15 cellular contexts compared by ENCODE assay signal in genomic region chrX:47184486-47184885, GRCh38. TPM values are rescaled to one million over a fixed set of nuclear protein-coding genes. Genes with fewer than 3 reads are reported as not detected.
DNase-seq lines count a peak whose midpoint lies in the region; ATAC-seq lines count a peak whose summit lies in the region.
"Had no signal": no experiment of that assay in that cellular context is flagged by ENCODE, and none has a peak within 500 bp of the region (broad histone marks: within the 10 kb centered on the region; RNA-seq: fewer than 3 reads in every experiment).

No MANE protein-coding gene starts in this region.

- no peaks in the 10 kb centered on the region for H3K9me3 Mint-ChIP-seq in activated CD8-positive, alpha-beta memory T cell treated with anti-CD3 and anti-CD28 coated beads, Interleukin-2, amount 10 ng/mL, durations not matched to agents 7 days and 5 days (ENCODE audit: low read depth)
- H3K9me3 Mint-ChIP-seq: CD4-positive, alpha-beta T cell; GM23338 had no signal

- H3K36me3 Mint-ChIP-seq in activated CD8-positive, alpha-beta memory T cell treated with anti-CD3 and anti-CD28 coated beads, Interleukin-2, amount 10 ng/mL, durations not matched to agents 7 days and 5 days, result peaks cover 22% of the 10 kb centered on the region
- H3K36me3 Mint-ChIP-seq in T-helper 17 cell (ENCODE audit: low read depth), result peaks cover 8% of the 10 kb centered on the region

- no peak for DNase-seq in activated CD8-positive, alpha-beta memory T cell treated with anti-CD3 and anti-CD28 coated beads, Interleukin-2, amount 10 ng/mL, durations not matched to agents 7 days and 5 days
- no peak for DNase-seq in activated CD8-positive, alpha-beta memory T cell treated with anti-CD3 and anti-CD28 coated beads, Interleukin-2, amount 50 U/mL, for 4 hours
- DNase-seq in T-helper 17 cell (no peak), mesenteric fat pad (ENCODE audit: low spot score) (peak; percentile 37), posterior vena cava (ENCODE audit: low spot score) (peak; percentile 50), NCI-H2171 treated with DMSO at 0.1 percent for 48 hours (lab: John Stamatoyannopoulos, UW) (no peak)
- DNase-seq: AML-193; CD4-positive, alpha-beta T cell; DMS153; DMS79; GF-D8 had no signal

- H3K9me3 ChIP-seq in T-helper 17 cell (ENCODE audit: control insufficient read depth, low read length, poor library complexity, severe bottlenecking), result no peaks in the 10 kb centered on the region
- H3K9me3 ChIP-seq: A549 had no signal

- no peak for ATAC-seq in activated CD8-positive, alpha-beta memory T cell treated with anti-CD3 and anti-CD28 coated beads, Interleukin-2, amount 10 ng/mL, durations not matched to agents 7 days and 5 days
- ATAC-seq in T-helper 17 cell (no peak), HG03108 (IDR thresholded peaks at IDR 0.05; ENCODE audit: unreplicated experiment) (no peak), GM21825 (IDR thresholded peaks at IDR 0.05; ENCODE audit: unreplicated experiment) (no peak)
- ATAC-seq: A549, GM23338 had no signal

- CTCF ChIA-PET in activated CD8-positive, alpha-beta memory T cell treated with anti-CD3 and anti-CD28 coated beads, Interleukin-2, amount 10 ng/mL, durations not matched to agents 7 days and 5 days (lab: Charles Lee), result no interaction called here

- no peak overlapping the region for H3K4me3 Mint-ChIP-seq in activated CD8-positive, alpha-beta memory T cell treated with anti-CD3 and anti-CD28 coated beads, Interleukin-2, amount 10 ng/mL, durations not matched to agents 7 days and 5 days
- H3K4me3 Mint-ChIP-seq in T-helper 17 cell, result no peak overlapping the region
- H3K4me3 Mint-ChIP-seq: CD4-positive, alpha-beta T cell; GM23338 had no signal

- peaks cover 3% of the 10 kb centered on the region for H3K4me1 Mint-ChIP-seq in activated CD8-positive, alpha-beta memory T cell treated with anti-CD3 and anti-CD28 coated beads, Interleukin-2, amount 10 ng/mL, durations not matched to agents 7 days and 5 days
- H3K4me1 Mint-ChIP-seq in T-helper 17 cell, result no peaks in the 10 kb centered on the region

- H3K27me3 Mint-ChIP-seq in activated CD8-positive, alpha-beta memory T cell treated with anti-CD3 and anti-CD28 coated beads, Interleukin-2, amount 10 ng/mL, durations not matched to agents 7 days and 5 days, result no peaks in the 10 kb centered on the region
- H3K27me3 Mint-ChIP-seq in T-helper 17 cell, result no peaks in the 10 kb centered on the region
- H3K27me3 Mint-ChIP-seq: CD4-positive, alpha-beta T cell had no signal

- intact Hi-C loops in posterior vena cava (cut with DNase I), result no loop called here

- peak overlapping the region; percentile 28 for H3K27ac Mint-ChIP-seq in activated CD8-positive, alpha-beta memory T cell treated with anti-CD3 and anti-CD28 coated beads, Interleukin-2, amount 10 ng/mL, durations not matched to agents 7 days and 5 days
- H3K27ac Mint-ChIP-seq in T-helper 17 cell, result peak overlapping the region; percentile 32
- H3K27ac Mint-ChIP-seq: CD4-positive, alpha-beta T cell; GM23338 had no signal

RNA-seq across cellular contexts. Expression of gene UBA1, which starts 9.1 kb away (rescaled TPM):
- total RNA-seq in activated CD8-positive, alpha-beta memory T cell treated with anti-CD3 and anti-CD28 coated beads, Interleukin-2, amount 10 ng/mL, durations not matched to agents 7 days and 5 days, result 100 to 1,000 TPM; 177 to 204 TPM
- 100 to 1,000 TPM; 109 to 112 TPM for total RNA-seq in T-helper 17 cell
- 189 TPM for total RNA-seq in mesenteric fat pad
- total RNA-seq in posterior vena cava, result 100 to 1,000 TPM; 151 to 179 TPM

RNA-seq across cellular contexts. Expression of gene CDK16, which starts 34.0 kb away (rescaled TPM):
- total RNA-seq in activated CD8-positive, alpha-beta memory T cell treated with anti-CD3 and anti-CD28 coated beads, Interleukin-2, amount 10 ng/mL, durations not matched to agents 7 days and 5 days, result 10 to 100 TPM; 61.4 to 80.6 TPM
- total RNA-seq in T-helper 17 cell, result 100 to 1,000 TPM; 123 to 145 TPM
- total RNA-seq in mesenteric fat pad, result 80.6 TPM
- 10 to 100 TPM; 53.5 to 55.3 TPM for total RNA-seq in posterior vena cava

RNA-seq across cellular contexts. Expression of gene RBM10, which starts 39.5 kb away (rescaled TPM):
- total RNA-seq in activated CD8-positive, alpha-beta memory T cell treated with anti-CD3 and anti-CD28 coated beads, Interleukin-2, amount 10 ng/mL, durations not matched to agents 7 days and 5 days, result 10 to 100 TPM; 64.9 to 65.6 TPM
- total RNA-seq in T-helper 17 cell, result 10 to 100 TPM; 33.0 to 36.5 TPM
- 23.6 TPM for total RNA-seq in mesenteric fat pad
- 10 to 100 TPM; 17.8 to 20.8 TPM for total RNA-seq in posterior vena cava

RNA-seq across cellular contexts. Expression of gene NDUFB11, which starts 40.0 kb away (rescaled TPM):
- total RNA-seq in activated CD8-positive, alpha-beta memory T cell treated with anti-CD3 and anti-CD28 coated beads, Interleukin-2, amount 10 ng/mL, durations not matched to agents 7 days and 5 days, result 10 to 100 TPM; 82.7 to 97.6 TPM
- total RNA-seq in T-helper 17 cell (10 to 100 TPM; 55.4 to 55.6 TPM), mesenteric fat pad (58.6 TPM), posterior vena cava (10 to 100 TPM; 35.7 to 44.0 TPM)

RNA-seq across cellular contexts. Expression of gene USP11, which starts 48.3 kb away (rescaled TPM):
- 10 to 100 TPM; 54.8 to 72.7 TPM for total RNA-seq in activated CD8-positive, alpha-beta memory T cell treated with anti-CD3 and anti-CD28 coated beads, Interleukin-2, amount 10 ng/mL, durations not matched to agents 7 days and 5 days
- 10 to 100 TPM; 42.0 to 42.9 TPM for total RNA-seq in T-helper 17 cell
- 42.2 TPM for total RNA-seq in mesenteric fat pad
- total RNA-seq in posterior vena cava, result 10 to 100 TPM; 50.2 to 61.6 TPM

Comparison
In these comparisons a context has a peak if more than half of its experiments do, and no peak if none do; other contexts are left out.
1. DNase-seq: peak in mesenteric fat pad (single experiment) and posterior vena cava (single experiment); none in activated CD8-positive, alpha-beta memory T cell treated with anti-CD3 and anti-CD28 coated beads, Interleukin-2, amount 10 ng/mL, durations not matched to agents 7 days and 5 days (single experiment), activated CD8-positive, alpha-beta memory T cell treated with anti-CD3 and anti-CD28 coated beads, Interleukin-2, amount 50 U/mL, for 4 hours (single experiment), T-helper 17 cell (0 of 3) and NCI-H2171 treated with DMSO at 0.1 percent for 48 hours (single experiment).